In genomic region chr20:41462372-41463161, GRCh38 we compare ENCODE assay signal across 16 cellular contexts.
DNase-seq lines count a peak whose midpoint lies in the region; ATAC-seq lines count a peak whose summit lies in the region.
"Had no signal": no experiment of that assay in that cellular context is flagged by ENCODE, and none has a peak within 500 bp of the region (broad histone marks: within the 10 kb centered on the region; RNA-seq: fewer than 3 reads in every experiment).

No MANE protein-coding gene starts in this region.

- DNase-seq in activated CD4-positive, alpha-beta T cell treated with anti-CD3 and anti-CD28 coated beads for 36 hours: no peak
- no peak for DNase-seq in activated CD4-positive, alpha-beta T cell treated with anti-CD3 and anti-CD28 coated beads, Interleukin-2, amount 50 U/mL, for 4 hours
- no peak for DNase-seq in activated naive CD8-positive, alpha-beta T cell treated with anti-CD3 and anti-CD28 coated beads for 36 hours
- DNase-seq in left colon (no peak), Ammon's horn (ENCODE audit: low spot score) (no peak), iPS-NIHi7 (ENCODE audit: extremely low spot score) (no peak)
- DNase-seq: CD8-positive, alpha-beta memory T cell; dermis blood vessel endothelial cell; HFFc6; PC-3; WERI-Rb-1 had no signal

- CTCF ChIA-PET in activated CD4-positive, alpha-beta T cell treated with anti-CD3 and anti-CD28 coated beads for 36 hours (lab: Charles Lee): interaction anchor here (1.3 kb wide), 1 partner anchor 21 kb away, joined by 3 read pairs; no protein-coding TSS in a partner anchor

- POLR2A ChIA-PET in activated CD4-positive, alpha-beta T cell treated with anti-CD3 and anti-CD28 coated beads for 36 hours (lab: Charles Lee): no interaction called here

- H3K27me3 Mint-ChIP-seq in activated CD4-positive, alpha-beta T cell treated with anti-CD3 and anti-CD28 coated beads for 36 hours: no peaks in the 10 kb centered on the region
- no peaks in the 10 kb centered on the region for H3K27me3 Mint-ChIP-seq in activated naive CD8-positive, alpha-beta T cell treated with anti-CD3 and anti-CD28 coated beads for 36 hours
- H3K27me3 Mint-ChIP-seq: CD8-positive, alpha-beta memory T cell had no signal

- ATAC-seq in activated CD4-positive, alpha-beta T cell treated with anti-CD3 and anti-CD28 coated beads for 36 hours: peak; percentile 81
- ATAC-seq in GM21423 (IDR thresholded peaks at IDR 0.05; ENCODE audit: unreplicated experiment) (peak; percentile 58), HG03064 (IDR thresholded peaks at IDR 0.05; ENCODE audit: low read depth, unreplicated experiment) (peak; percentile 68), left colon (no peak)
- ATAC-seq: PC-3, sciatic nerve, SK-N-SH treated with all-trans-retinoic acid at 6 μM for 48 hours had no signal

- H3K4me1 Mint-ChIP-seq in activated CD4-positive, alpha-beta T cell treated with anti-CD3 and anti-CD28 coated beads for 36 hours: peaks cover 19% of the 10 kb centered on the region
- peaks cover 10% of the 10 kb centered on the region for H3K4me1 Mint-ChIP-seq in activated naive CD8-positive, alpha-beta T cell treated with anti-CD3 and anti-CD28 coated beads for 36 hours
- H3K4me1 Mint-ChIP-seq: CD8-positive, alpha-beta memory T cell; neural progenitor cell had no signal

- H3K36me3 Mint-ChIP-seq in activated CD4-positive, alpha-beta T cell treated with anti-CD3 and anti-CD28 coated beads for 36 hours (ENCODE audit: low read depth): peaks cover 55% of the 10 kb centered on the region
- peaks cover 44% of the 10 kb centered on the region for H3K36me3 Mint-ChIP-seq in activated naive CD8-positive, alpha-beta T cell treated with anti-CD3 and anti-CD28 coated beads for 36 hours

- peaks cover 2% of the 10 kb centered on the region for H3K9me3 Mint-ChIP-seq in activated CD4-positive, alpha-beta T cell treated with anti-CD3 and anti-CD28 coated beads for 36 hours (ENCODE audit: low read depth)
- H3K9me3 Mint-ChIP-seq in activated naive CD8-positive, alpha-beta T cell treated with anti-CD3 and anti-CD28 coated beads for 36 hours: peaks cover 4% of the 10 kb centered on the region

- no peak overlapping the region for H3K4me3 Mint-ChIP-seq in activated CD4-positive, alpha-beta T cell treated with anti-CD3 and anti-CD28 coated beads for 36 hours
- no peak overlapping the region for H3K4me3 Mint-ChIP-seq in activated naive CD8-positive, alpha-beta T cell treated with anti-CD3 and anti-CD28 coated beads for 36 hours
- H3K4me3 Mint-ChIP-seq: CD8-positive, alpha-beta memory T cell; HFFc6; neural progenitor cell had no signal

- no peak overlapping the region for H3K27ac Mint-ChIP-seq in activated CD4-positive, alpha-beta T cell treated with anti-CD3 and anti-CD28 coated beads for 36 hours
- peak overlapping the region; percentile 4 for H3K27ac Mint-ChIP-seq in activated naive CD8-positive, alpha-beta T cell treated with anti-CD3 and anti-CD28 coated beads for 36 hours
- H3K27ac Mint-ChIP-seq: CD8-positive, alpha-beta memory T cell; HFFc6; neural progenitor cell had no signal

- intact Hi-C loops in activated CD4-positive, alpha-beta T cell treated with anti-CD3 and anti-CD28 coated beads for 36 hours (cut with DNase I, micrococcal nuclease): loop anchor here (1.0 to 2.0 kb wide), 3 partner anchors 19 to 30 kb away; no protein-coding TSS in a partner anchor
- intact Hi-C loops in left colon (cut with DNase I, micrococcal nuclease): no loop called here

Comparison
In these comparisons a context has a peak if more than half of its experiments do, and no peak if none do; other contexts are left out.
1. intact Hi-C loops: an anchor here in activated CD4-positive, alpha-beta T cell treated with anti-CD3 and anti-CD28 coated beads for 36 hours (1.0 to 2.0 kb wide); none called in left colon.